ENCODE assay signal across 1 cellular context in the genomic region with DNA sequence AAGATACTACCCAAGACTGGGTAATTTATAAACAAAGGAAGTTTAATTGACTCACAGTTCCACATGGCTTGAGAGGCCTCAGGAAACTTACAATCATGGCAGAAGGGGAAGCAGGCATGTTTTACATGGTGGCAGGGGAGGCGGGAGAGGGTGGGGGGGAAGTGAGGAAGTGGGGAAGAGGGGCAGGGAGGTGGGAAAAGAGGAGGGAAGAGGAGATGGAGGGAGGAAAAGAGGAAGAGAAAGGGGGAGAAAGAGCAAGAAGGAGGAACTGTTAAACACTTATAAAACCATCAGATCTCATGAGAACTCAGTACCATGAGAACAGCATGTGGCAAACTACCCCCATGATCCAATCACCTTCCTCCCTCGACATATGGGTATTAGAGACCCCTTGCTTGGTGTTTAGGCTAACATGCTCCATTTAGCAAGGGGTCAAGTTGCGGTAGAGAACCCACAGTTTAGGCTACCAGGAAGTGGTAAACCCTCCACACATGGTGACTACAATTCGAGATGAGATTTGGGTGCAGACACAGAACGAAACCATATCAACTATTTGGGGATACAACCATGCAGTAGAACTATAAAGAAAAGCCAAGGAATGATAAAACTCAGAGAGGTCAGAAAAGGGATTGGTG.
TF ChIP-seq lines count a peak whose summit lies in the region.

No MANE protein-coding gene starts in this region.

TF ChIP-seq in WTC11, 78 proteins besides CTCF, POLR2A, EP300 and RAD21 (continued from another document):
- TF ChIP-seq, protein P1, sequence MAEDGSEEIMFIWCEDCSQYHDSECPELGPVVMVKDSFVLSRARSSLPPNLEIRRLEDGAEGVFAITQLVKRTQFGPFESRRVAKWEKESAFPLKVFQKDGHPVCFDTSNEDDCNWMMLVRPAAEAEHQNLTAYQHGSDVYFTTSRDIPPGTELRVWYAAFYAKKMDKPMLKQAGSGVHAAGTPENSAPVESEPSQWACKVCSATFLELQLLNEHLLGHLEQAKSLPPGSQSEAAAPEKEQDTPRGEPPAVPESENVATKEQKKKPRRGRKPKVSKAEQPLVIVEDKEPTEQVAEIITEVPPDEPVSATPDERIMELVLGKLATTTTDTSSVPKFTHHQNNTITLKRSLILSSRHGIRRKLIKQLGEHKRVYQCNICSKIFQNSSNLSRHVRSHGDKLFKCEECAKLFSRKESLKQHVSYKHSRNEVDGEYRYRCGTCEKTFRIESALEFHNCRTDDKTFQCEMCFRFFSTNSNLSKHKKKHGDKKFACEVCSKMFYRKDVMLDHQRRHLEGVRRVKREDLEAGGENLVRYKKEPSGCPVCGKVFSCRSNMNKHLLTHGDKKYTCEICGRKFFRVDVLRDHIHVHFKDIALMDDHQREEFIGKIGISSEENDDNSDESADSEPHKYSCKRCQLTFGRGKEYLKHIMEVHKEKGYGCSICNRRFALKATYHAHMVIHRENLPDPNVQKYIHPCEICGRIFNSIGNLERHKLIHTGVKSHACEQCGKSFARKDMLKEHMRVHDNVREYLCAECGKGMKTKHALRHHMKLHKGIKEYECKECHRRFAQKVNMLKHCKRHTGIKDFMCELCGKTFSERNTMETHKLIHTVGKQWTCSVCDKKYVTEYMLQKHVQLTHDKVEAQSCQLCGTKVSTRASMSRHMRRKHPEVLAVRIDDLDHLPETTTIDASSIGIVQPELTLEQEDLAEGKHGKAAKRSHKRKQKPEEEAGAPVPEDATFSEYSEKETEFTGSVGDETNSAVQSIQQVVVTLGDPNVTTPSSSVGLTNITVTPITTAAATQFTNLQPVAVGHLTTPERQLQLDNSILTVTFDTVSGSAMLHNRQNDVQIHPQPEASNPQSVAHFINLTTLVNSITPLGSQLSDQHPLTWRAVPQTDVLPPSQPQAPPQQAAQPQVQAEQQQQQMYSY (CRISPR knock-in tag; IDR thresholded peaks at IDR 0.05): no peak
- no peak for TF ChIP-seq ZNF121 (CRISPR knock-in tag; IDR thresholded peaks at IDR 0.05)
- no peak for TF ChIP-seq ZBTB21 (CRISPR knock-in tag; IDR thresholded peaks at IDR 0.05; ENCODE audit: borderline replicate concordance)
- TF ChIP-seq, protein P2, sequence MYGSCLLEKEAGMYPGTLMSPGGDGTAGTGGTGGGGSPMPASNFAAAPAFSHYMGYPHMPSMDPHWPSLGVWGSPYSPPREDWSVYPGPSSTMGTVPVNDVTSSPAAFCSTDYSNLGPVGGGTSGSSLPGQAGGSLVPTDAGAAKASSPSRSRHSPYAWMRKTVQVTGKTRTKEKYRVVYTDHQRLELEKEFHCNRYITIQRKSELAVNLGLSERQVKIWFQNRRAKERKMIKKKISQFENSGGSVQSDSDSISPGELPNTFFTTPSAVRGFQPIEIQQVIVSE (CRISPR knock-in tag; IDR thresholded peaks at IDR 0.05; ENCODE audit: borderline replicate concordance): no peak
- TF ChIP-seq, protein P3, sequence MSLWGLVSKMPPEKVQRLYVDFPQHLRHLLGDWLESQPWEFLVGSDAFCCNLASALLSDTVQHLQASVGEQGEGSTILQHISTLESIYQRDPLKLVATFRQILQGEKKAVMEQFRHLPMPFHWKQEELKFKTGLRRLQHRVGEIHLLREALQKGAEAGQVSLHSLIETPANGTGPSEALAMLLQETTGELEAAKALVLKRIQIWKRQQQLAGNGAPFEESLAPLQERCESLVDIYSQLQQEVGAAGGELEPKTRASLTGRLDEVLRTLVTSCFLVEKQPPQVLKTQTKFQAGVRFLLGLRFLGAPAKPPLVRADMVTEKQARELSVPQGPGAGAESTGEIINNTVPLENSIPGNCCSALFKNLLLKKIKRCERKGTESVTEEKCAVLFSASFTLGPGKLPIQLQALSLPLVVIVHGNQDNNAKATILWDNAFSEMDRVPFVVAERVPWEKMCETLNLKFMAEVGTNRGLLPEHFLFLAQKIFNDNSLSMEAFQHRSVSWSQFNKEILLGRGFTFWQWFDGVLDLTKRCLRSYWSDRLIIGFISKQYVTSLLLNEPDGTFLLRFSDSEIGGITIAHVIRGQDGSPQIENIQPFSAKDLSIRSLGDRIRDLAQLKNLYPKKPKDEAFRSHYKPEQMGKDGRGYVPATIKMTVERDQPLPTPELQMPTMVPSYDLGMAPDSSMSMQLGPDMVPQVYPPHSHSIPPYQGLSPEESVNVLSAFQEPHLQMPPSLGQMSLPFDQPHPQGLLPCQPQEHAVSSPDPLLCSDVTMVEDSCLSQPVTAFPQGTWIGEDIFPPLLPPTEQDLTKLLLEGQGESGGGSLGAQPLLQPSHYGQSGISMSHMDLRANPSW (CRISPR knock-in tag; conservative IDR thresholded peaks at IDR 0.05; ENCODE audit: low read depth): no peak
- TF ChIP-seq, protein P4, sequence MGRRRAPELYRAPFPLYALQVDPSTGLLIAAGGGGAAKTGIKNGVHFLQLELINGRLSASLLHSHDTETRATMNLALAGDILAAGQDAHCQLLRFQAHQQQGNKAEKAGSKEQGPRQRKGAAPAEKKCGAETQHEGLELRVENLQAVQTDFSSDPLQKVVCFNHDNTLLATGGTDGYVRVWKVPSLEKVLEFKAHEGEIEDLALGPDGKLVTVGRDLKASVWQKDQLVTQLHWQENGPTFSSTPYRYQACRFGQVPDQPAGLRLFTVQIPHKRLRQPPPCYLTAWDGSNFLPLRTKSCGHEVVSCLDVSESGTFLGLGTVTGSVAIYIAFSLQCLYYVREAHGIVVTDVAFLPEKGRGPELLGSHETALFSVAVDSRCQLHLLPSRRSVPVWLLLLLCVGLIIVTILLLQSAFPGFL (CRISPR knock-in tag; IDR thresholded peaks at IDR 0.05; ENCODE audit: borderline replicate concordance): no peak
- no peak for TF ChIP-seq SMAD3 (CRISPR knock-in tag; IDR thresholded peaks at IDR 0.05; ENCODE audit: borderline replicate concordance)
- no peak for TF ChIP-seq ELF4 (CRISPR knock-in tag; IDR thresholded peaks at IDR 0.05; ENCODE audit: low read depth)
- TF ChIP-seq CREB1 (CRISPR knock-in tag; IDR thresholded peaks at IDR 0.05): no peak
- TF ChIP-seq, protein P5, sequence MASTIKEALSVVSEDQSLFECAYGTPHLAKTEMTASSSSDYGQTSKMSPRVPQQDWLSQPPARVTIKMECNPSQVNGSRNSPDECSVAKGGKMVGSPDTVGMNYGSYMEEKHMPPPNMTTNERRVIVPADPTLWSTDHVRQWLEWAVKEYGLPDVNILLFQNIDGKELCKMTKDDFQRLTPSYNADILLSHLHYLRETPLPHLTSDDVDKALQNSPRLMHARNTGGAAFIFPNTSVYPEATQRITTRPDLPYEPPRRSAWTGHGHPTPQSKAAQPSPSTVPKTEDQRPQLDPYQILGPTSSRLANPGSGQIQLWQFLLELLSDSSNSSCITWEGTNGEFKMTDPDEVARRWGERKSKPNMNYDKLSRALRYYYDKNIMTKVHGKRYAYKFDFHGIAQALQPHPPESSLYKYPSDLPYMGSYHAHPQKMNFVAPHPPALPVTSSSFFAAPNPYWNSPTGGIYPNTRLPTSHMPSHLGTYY (CRISPR knock-in tag; IDR thresholded peaks at IDR 0.05): no peak
- no peak for TF ChIP-seq ZNF219 (CRISPR knock-in tag; IDR thresholded peaks at IDR 0.05; ENCODE audit: borderline replicate concordance)
- TF ChIP-seq FOXJ3 (CRISPR knock-in tag; IDR thresholded peaks at IDR 0.05; ENCODE audit: borderline replicate concordance): no peak
- TF ChIP-seq NR2C2 (CRISPR knock-in tag; IDR thresholded peaks at IDR 0.05): no peak
- TF ChIP-seq ZNF263 (CRISPR knock-in tag; IDR thresholded peaks at IDR 0.05; ENCODE audit: low read depth): no peak
- no peak for TF ChIP-seq ZNF317 (CRISPR knock-in tag; IDR thresholded peaks at IDR 0.05; ENCODE audit: borderline replicate concordance, low read depth)
- TF ChIP-seq GRHL2 (CRISPR knock-in tag; IDR thresholded peaks at IDR 0.05; ENCODE audit: insufficient replicate concordance, severe bottlenecking): no peak
- TF ChIP-seq ATF1 (CRISPR knock-in tag; IDR thresholded peaks at IDR 0.05): no peak
- TF ChIP-seq TEAD4 (CRISPR knock-in tag; IDR thresholded peaks at IDR 0.05): no peak
- no peak for TF ChIP-seq NR3C1 (CRISPR knock-in tag; conservative IDR thresholded peaks at IDR 0.05; ENCODE audit: low read depth)
TF ChIP-seq in WTC11: peak in this region for 0.
